In the genomic region with DNA sequence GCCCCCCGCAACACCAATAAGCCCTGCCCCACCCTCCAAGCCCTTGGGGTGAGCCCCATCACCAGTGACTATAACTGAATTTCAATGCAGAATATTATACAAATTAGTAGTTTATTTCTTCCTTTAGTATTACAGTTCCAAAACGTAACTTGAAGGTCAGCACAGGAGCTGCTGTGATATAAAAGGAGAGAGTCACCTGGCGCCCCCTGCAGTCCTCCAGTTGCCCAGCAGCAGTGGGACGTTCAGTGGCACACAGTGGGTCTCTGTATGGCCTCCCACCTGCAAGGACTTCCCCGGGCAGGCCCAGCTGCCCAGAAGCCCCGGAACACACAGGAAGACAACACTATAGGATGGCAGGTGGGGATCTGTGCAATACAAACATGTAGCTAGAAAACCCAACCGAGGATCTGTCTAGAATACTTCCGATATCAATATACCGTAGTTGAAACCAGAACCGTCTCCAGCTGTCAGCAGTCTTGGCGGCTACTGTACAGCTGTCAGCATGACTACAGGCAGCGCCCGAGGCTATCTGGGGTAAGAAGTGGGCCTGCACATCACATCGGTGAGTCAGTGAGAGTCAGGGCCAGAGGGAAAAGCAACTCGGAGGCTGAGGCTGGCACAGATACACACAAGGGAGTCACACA, we compare ENCODE assay signal across 7 cellular contexts.
A peak's percentile ranks its signal among the peaks of the same experiment; 100 is the strongest.
DNase-seq lines count a peak whose midpoint lies in the region; ATAC-seq and TF ChIP-seq lines count a peak whose summit lies in the region.
"Not testable (repeated sequence)": the region's sequence is repeated elsewhere in the genome, so short reads cannot be mapped to it uniquely, and the experiment has no call there.

No MANE protein-coding gene starts in this region.

- not testable (repeated sequence) for H3K27ac ChIP-seq in PC-9
- H3K27ac ChIP-seq in ascending aorta = peak overlapping the region; percentile 89 to 94
- peak overlapping the region; percentile 67 to 74 for H3K27ac ChIP-seq in esophagus (ENCODE audit: low read depth in 2 of 2, low read length in 1 of 2)
- H3K27ac ChIP-seq in psoas muscle = peak overlapping the region; percentile 85

- not testable (repeated sequence) for H2AFZ ChIP-seq in PC-9

- H3K4me3 ChIP-seq in PC-9; esophagus (ENCODE audit: low read depth in 1 of 2, low read length in 2 of 2); psoas muscle: not testable (repeated sequence)
- peak overlapping the region in 1 of 2 donors; percentile 10 for H3K4me3 ChIP-seq in ascending aorta

- intact Hi-C loops in PC-9 (cut with micrococcal nuclease; ENCODE audit: unreplicated experiment); psoas muscle (cut with DNase I): not testable (repeated sequence)
- intact Hi-C loops in ascending aorta (cut with DNase I) = loop anchor here (1.0 to 5.0 kb wide), 2 partner anchors 10 to 82 kb away; a partner anchor contains a TSS

- not testable (repeated sequence) for BruUV-seq in PC-9 (replicated peaks; lab: Mats Ljungman, UMichigan)

- WGBS in esophagus, 2 donors = 40 to 49% methylated on average over 13 to 15 of the region's 15 CpGs
- 26 to 27% (median 26%) methylated on average over 11 to 15 of the region's 15 CpGs for WGBS in psoas muscle, 3 donors

- peak overlapping the region; percentile 76; the same call in 1 of the 2 replicates for H3K4me2 ChIP-seq in PC-9

- TF ChIP-seq EP300 in Ishikawa (IDR thresholded peaks at IDR 0.05; ENCODE audit: borderline replicate concordance) = not testable (repeated sequence)

- TF ChIP-seq RAD21 in Ishikawa (IDR thresholded peaks at IDR 0.05; ENCODE audit: low read depth) = peak; percentile 26; the same call in 1 of the 2 replicates

- CTCF ChIA-PET in PC-9 (lab: Charles Lee) = not testable (repeated sequence)

- DNase-seq in Daoy (ENCODE audit: low read depth) (peak; percentile 93), PC-9 (peak; percentile 42 to 66), iris pigment epithelial cell (ENCODE audit: low read depth) (peak; percentile 74), psoas muscle (peak; percentile 78 to 91)
- DNase-seq in ascending aorta (ENCODE audit: low spot score in 2 of 2) = not testable (repeated sequence)

- peak; percentile 80 to 83 (median 82) for ATAC-seq in psoas muscle

- TF ChIP-seq CTCF in PC-9 (conservative IDR thresholded peaks at IDR 0.05) (peak; percentile 48), psoas muscle (IDR thresholded peaks at IDR 0.05) (peak; percentile 20)
- not testable (repeated sequence) for TF ChIP-seq CTCF in ascending aorta (IDR thresholded peaks at IDR 0.05)

- H3K36me3 ChIP-seq in PC-9 (ENCODE audit: low read depth); esophagus (ENCODE audit: control insufficient read depth in 2 of 2, insufficient read depth in 2 of 2, low read length in 1 of 2): not testable (repeated sequence)
- H3K36me3 ChIP-seq in ascending aorta (peaks cover 23 to 24% of the 10 kb centered on the region in 2 donors), psoas muscle (ENCODE audit: insufficient read depth in 1 of 2, low read depth in 1 of 2) (peaks cover 0 to 10% of the 10 kb centered on the region in 2 donors)

- H3K27me3 ChIP-seq in PC-9 (ENCODE audit: insufficient read depth, low read depth); ascending aorta; esophagus (ENCODE audit: control insufficient read depth in 1 of 2, insufficient read depth in 2 of 2, low read length in 2 of 2); psoas muscle (ENCODE audit: insufficient read depth in 3 of 3, low read length in 2 of 3): not testable (repeated sequence)

- not testable (repeated sequence) for H3K9me2 ChIP-seq in PC-9 (ENCODE audit: insufficient read depth)

- peaks cover 12% of the 10 kb centered on the region for H3F3A ChIP-seq in PC-9 (ENCODE audit: insufficient read depth, low read depth)

- POLR2A ChIA-PET in PC-9 (lab: Charles Lee; ENCODE audit: unreplicated experiment) = not testable (repeated sequence)

- peaks cover 20% of the 10 kb centered on the region for H3K4me1 ChIP-seq in PC-9 (replicated peaks; ENCODE audit: insufficient read depth)
- H3K4me1 ChIP-seq in ascending aorta = peaks cover 21 to 45% of the 10 kb centered on the region in 2 donors
- peaks cover 12 to 22% of the 10 kb centered on the region in 2 donors for H3K4me1 ChIP-seq in esophagus (ENCODE audit: control insufficient read depth in 2 of 2, insufficient read depth in 2 of 2, low read length in 1 of 2)
- H3K4me1 ChIP-seq in psoas muscle = peaks cover 33% of the 10 kb centered on the region

- H3K79me2 ChIP-seq in PC-9 (ENCODE audit: low read depth) = not testable (repeated sequence)

- H3K9me3 ChIP-seq in PC-9 (ENCODE audit: insufficient read depth, low read depth); ascending aorta; esophagus (ENCODE audit: control insufficient read depth in 2 of 2, insufficient read depth in 1 of 2, low read depth in 1 of 2, low read length in 1 of 2); psoas muscle: not testable (repeated sequence)

- H4K20me1 ChIP-seq in PC-9 (ENCODE audit: insufficient read depth) = not testable (repeated sequence)
